8 cellular contexts compared by ENCODE assay signal in genomic region chrX:111098874-111099273, GRCh38. TPM values are rescaled to one million over a fixed set of nuclear protein-coding genes. Genes with fewer than 3 reads are reported as not detected.
DNase-seq lines count a peak whose midpoint lies in the region; ATAC-seq, FAIRE-seq and TF ChIP-seq lines count a peak whose summit lies in the region.

No MANE protein-coding gene starts in this region.

- H4K20me1 ChIP-seq in keratinocyte (ENCODE audit: control insufficient read depth, extremely low read depth, insufficient read depth, low read length): peaks cover 2% of the 10 kb centered on the region

- in situ Hi-C loops in astrocyte of the spinal cord (cut with HindIII; ENCODE audit: low sequenced_read_pairs): no loop called here

- H3K4me2 ChIP-seq in keratinocyte (ENCODE audit: control insufficient read depth, extremely low read depth, insufficient read depth, low read depth, low read length): peak overlapping the region; percentile 19

- H3K27ac ChIP-seq in keratinocyte (ENCODE audit: control insufficient read depth, insufficient read depth, low read length): no peak overlapping the region

- H3K4me1 ChIP-seq in keratinocyte (ENCODE audit: control insufficient read depth, extremely low read depth, insufficient read depth, low read length): no peaks in the 10 kb centered on the region

- DNase-seq in CD1c-positive myeloid dendritic cell (ENCODE audit: extremely low spot score): peak; percentile 54
- peak; percentile 40 for DNase-seq in GM19239 (ENCODE audit: insufficient read length, low spot score)
- peak; percentile 70 for DNase-seq in T-helper 9 cell
- peak; percentile 25 for DNase-seq in astrocyte of the spinal cord (ENCODE audit: low read depth, low spot score)
- DNase-seq in keratinocyte (ENCODE audit: low read depth, low spot score): no peak
- DNase-seq in stimulated activated CD4-positive, alpha-beta T cell treated with anti-CD3 and anti-CD28 coated beads, TNF-alpha, amount 100 ng/mL, for 48 hours (ENCODE audit: low read depth in 3 of 3): peak in 2 of 3 donors; percentile 38 to 64
- no peak for DNase-seq in NCI-H524 treated with DMSO at 0.1 percent for 48 hours (lab: John Stamatoyannopoulos, UW)

- peak; percentile 67 for ATAC-seq in HG03442 (IDR thresholded peaks at IDR 0.05; ENCODE audit: unreplicated experiment)

- peaks cover 3% of the 10 kb centered on the region for H3K27me3 ChIP-seq in keratinocyte (ENCODE audit: control insufficient read depth, extremely low read depth, insufficient read depth, low read length)

- peak; percentile 26 for FAIRE-seq in GM19239 (lab: Jason Lieb, UNC)
- no peak for FAIRE-seq in keratinocyte (lab: Jason Lieb, UNC)

- no peaks in the 10 kb centered on the region for H3K9me3 ChIP-seq in keratinocyte (ENCODE audit: control insufficient read depth, low read depth, low read length)

- no peak overlapping the region for H2AFZ ChIP-seq in keratinocyte (ENCODE audit: control insufficient read depth, low read length)

- TF ChIP-seq CTCF in astrocyte of the spinal cord (IDR thresholded peaks at IDR 0.05; ENCODE audit: low read depth, low read length) (peak; percentile 72), keratinocyte (optimal IDR thresholded peaks at IDR 0.05 in 1 of 3, IDR thresholded peaks at IDR 0.05 in 1 of 3, conservative IDR thresholded peaks at IDR 0.05 in 1 of 3; ENCODE audit: extremely low read depth in 1 of 3, insufficient read depth in 2 of 3, low read length in 3 of 3) (peak; percentile 64 to 75 (median 70))

- no peaks in the 10 kb centered on the region for H3K36me3 ChIP-seq in keratinocyte (ENCODE audit: control insufficient read depth in 2 of 2, extremely low read depth in 1 of 2, insufficient read depth in 2 of 2, low read length in 2 of 2)

- H3K4me3 ChIP-seq in astrocyte of the spinal cord (ENCODE audit: low read depth, low read length) (no peak overlapping the region), keratinocyte (ENCODE audit: control insufficient read depth in 2 of 3, extremely low read depth in 1 of 3, insufficient read depth in 2 of 3, low read depth in 1 of 3, low read length in 3 of 3) (no peak overlapping the region)

- no peaks in the 10 kb centered on the region for H3K9me1 ChIP-seq in keratinocyte (ENCODE audit: control insufficient read depth, extremely low read depth, insufficient read depth, low read length)

- dilution Hi-C loops in keratinocyte (cut with MboI; ENCODE audit: extremely low pct_ligation_motif_present, low sequenced_read_pairs): no loop called here

- no peak overlapping the region for H3K9ac ChIP-seq in keratinocyte (ENCODE audit: control insufficient read depth, extremely low read depth, insufficient read depth, low read length)

- H3K79me2 ChIP-seq in keratinocyte (ENCODE audit: control insufficient read depth, insufficient read depth, low read length): no peaks in the 10 kb centered on the region

RNA-seq across cellular contexts. Expression of gene PAK3, which starts 2.9 kb away (rescaled TPM):
- 0.27 to 0.37 TPM (median 0.34 TPM) in 3 replicates for polyA plus RNA-seq in keratinocyte
- not detected for polyA plus RNA-seq in keratinocyte (2011; ENCODE audit: low read depth)
- 0.05 and 0.18 TPM in 2 replicates for polyA plus RNA-seq in keratinocyte (2011; cell fraction: cytosol; rRNA removed)
- polyA plus RNA-seq in keratinocyte (2011; cell fraction: nucleus; rRNA removed): 0.43 and 0.60 TPM in 2 replicates
- polyA plus RNA-seq in keratinocyte (2012; ENCODE audit: low replicate concordance): 0.17 TPM in 1 of 2 replicates, not detected in the other
- polyA minus RNA-seq in keratinocyte: 0.26 to 0.74 TPM in 2 of 3 replicates, not detected in the other
- not detected for polyA minus RNA-seq in keratinocyte (2011; cell fraction: cytosol; rRNA and poly(A)+ RNA removed)
- polyA minus RNA-seq in keratinocyte (2011; cell fraction: nucleus; rRNA and poly(A)+ RNA removed): 0.53 and 1.3 TPM in 2 replicates

Comparison
In these comparisons a context has a peak if more than half of its experiments do, and no peak if none do; other contexts are left out.
1. DNase-seq: peak in CD1c-positive myeloid dendritic cell (single experiment), GM19239 (single experiment), T-helper 9 cell (single experiment), astrocyte of the spinal cord (single experiment) and stimulated activated CD4-positive, alpha-beta T cell treated with anti-CD3 and anti-CD28 coated beads, TNF-alpha, amount 100 ng/mL, for 48 hours (2 of 3); none in keratinocyte (single experiment) and NCI-H524 treated with DMSO at 0.1 percent for 48 hours (single experiment).